In the genomic region with DNA sequence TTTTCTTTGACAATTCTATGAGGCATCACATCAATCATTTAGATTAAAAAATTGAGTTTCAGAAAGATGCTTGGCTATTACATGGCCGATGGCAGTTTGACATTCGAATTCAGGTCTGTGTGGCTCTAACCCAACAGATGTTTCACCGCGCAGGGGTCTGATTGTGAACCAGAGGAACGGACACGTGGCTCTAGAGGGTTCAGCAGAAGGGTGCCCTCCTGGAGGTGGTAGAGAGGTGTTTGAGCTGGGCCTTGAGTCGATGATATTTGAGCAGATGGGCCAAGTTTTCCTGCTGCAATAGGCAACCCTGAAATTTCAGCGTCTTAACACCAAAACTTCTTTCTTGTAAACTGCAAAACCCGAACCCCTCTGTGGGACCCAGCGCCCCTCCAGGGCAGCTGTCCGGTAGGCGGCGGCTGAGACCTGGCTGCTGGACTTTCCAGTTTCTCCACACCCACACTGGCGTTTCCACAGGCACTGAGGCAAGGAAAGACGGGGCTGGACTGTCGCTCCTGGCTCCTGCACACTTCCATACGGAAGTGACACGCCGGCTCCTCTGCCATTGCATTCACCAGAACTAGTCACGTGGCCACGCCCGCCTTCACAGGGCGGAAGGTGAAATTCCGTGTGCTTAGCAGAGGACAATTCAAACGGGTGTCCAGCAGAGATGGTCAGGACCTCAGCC, we compare ENCODE assay signal across 16 cellular contexts. TPM values are rescaled to one million over a fixed set of nuclear protein-coding genes. Genes with fewer than 3 reads are reported as not detected.
A peak's percentile ranks its signal among the peaks of the same experiment; 100 is the strongest.
DNase-seq lines count a peak whose midpoint lies in the region; ATAC-seq and TF ChIP-seq lines count a peak whose summit lies in the region.
"Had no signal": no experiment of that assay in that cellular context is flagged by ENCODE, and none has a peak within 500 bp of the region (broad histone marks: within the 10 kb centered on the region; RNA-seq: fewer than 3 reads in every experiment).

No MANE protein-coding gene starts in this region.

- CTCF ChIA-PET in WTC11 (lab: Charles Lee) = no interaction called here

- H3K27ac Mint-ChIP-seq in activated CD4-positive, alpha-beta T cell treated with anti-CD3 and anti-CD28 coated beads, Interleukin-2, amount 10 ng/mL, durations not matched to agents 24 days and 14 days = no peak overlapping the region
- H3K27ac Mint-ChIP-seq in WTC11 (peak overlapping the region; percentile 35; the same call in 1 of the 2 replicates), neural progenitor cell (peak overlapping the region; percentile 46)
- H3K27ac Mint-ChIP-seq: activated naive CD4-positive, alpha-beta T cell treated with anti-CD3 and anti-CD28 coated beads, Interleukin-2, amount 50 U/mL, for 24 hours had no signal

- H3K4me3 ChIP-seq in neural progenitor cell = no peak overlapping the region

- ATAC-seq in WTC11 (no peak), HG02885 (IDR thresholded peaks at IDR 0.05; ENCODE audit: poor library complexity, unreplicated experiment) (no peak)
- ATAC-seq: sciatic nerve had no signal

- intact Hi-C loops in activated CD4-positive, alpha-beta T cell treated with anti-CD3 and anti-CD28 coated beads, Interleukin-2, amount 10 ng/mL, durations not matched to agents 24 days and 14 days (cut with micrococcal nuclease) = no loop called here

- TF ChIP-seq CTCF in WTC11 (IDR thresholded peaks at IDR 0.05) (no peak), neural progenitor cell (IDR thresholded peaks at IDR 0.05) (no peak)

- no peaks in the 10 kb centered on the region for H3K36me3 ChIP-seq in neural progenitor cell
- H3K36me3 ChIP-seq: neutrophil had no signal

- DNase-seq in activated CD4-positive, alpha-beta T cell treated with anti-CD3 and anti-CD28 coated beads, Interleukin-2, amount 10 ng/mL, durations not matched to agents 24 days and 14 days = peak; percentile 47
- no peak for DNase-seq in activated CD4-positive, alpha-beta T cell treated with anti-CD3 and anti-CD28 coated beads, Interleukin-2, amount 50 U/mL, for 48 hours
- DNase-seq in DMS53 treated with DMSO at 0.1 percent for 48 hours (lab: John Stamatoyannopoulos, UW; ENCODE audit: unreplicated experiment) (peak; percentile 51), WTC11 (ENCODE audit: low spot score) (no peak), neural progenitor cell (ENCODE audit: low spot score) (no peak), dermis blood vessel endothelial cell (no peak), AML-193 (lab: John Stamatoyannopoulos, UW) (no peak)
- DNase-seq: DMS79 treated with DMSO at 0.1 percent for 48 hours; H7; NCI-H2029 treated with DMSO at 0.1 percent for 48 hours; NCI-H526; stimulated activated CD4-positive, alpha-beta T cell treated with anti-CD3 and anti-CD28 coated beads, Interleukin-4, amount 100 ng/mL, for 4 hours had no signal

- H2AFZ ChIP-seq in neural progenitor cell (replicated peaks) = no peak overlapping the region

- H3K4me1 ChIP-seq in neural progenitor cell = no peaks in the 10 kb centered on the region

- H3K36me3 Mint-ChIP-seq in activated CD4-positive, alpha-beta T cell treated with anti-CD3 and anti-CD28 coated beads, Interleukin-2, amount 10 ng/mL, durations not matched to agents 24 days and 14 days (ENCODE audit: low read depth) = no peaks in the 10 kb centered on the region
- H3K36me3 Mint-ChIP-seq in WTC11 (no peaks in the 10 kb centered on the region), neural progenitor cell (peaks cover 3% of the 10 kb centered on the region)
- H3K36me3 Mint-ChIP-seq: activated naive CD4-positive, alpha-beta T cell treated with anti-CD3 and anti-CD28 coated beads, Interleukin-2, amount 50 U/mL, for 24 hours had no signal

- H3K27ac ChIP-seq in neural progenitor cell = no peak overlapping the region
- H3K27ac ChIP-seq: neutrophil had no signal

- no peak overlapping the region for H3K9ac ChIP-seq in neural progenitor cell

- H3K4me1 Mint-ChIP-seq in activated CD4-positive, alpha-beta T cell treated with anti-CD3 and anti-CD28 coated beads, Interleukin-2, amount 10 ng/mL, durations not matched to agents 24 days and 14 days = no peaks in the 10 kb centered on the region
- H3K4me1 Mint-ChIP-seq in WTC11 (peaks cover 30% of the 10 kb centered on the region), neural progenitor cell (peaks cover 16% of the 10 kb centered on the region)
- H3K4me1 Mint-ChIP-seq: activated naive CD4-positive, alpha-beta T cell treated with anti-CD3 and anti-CD28 coated beads, Interleukin-2, amount 50 U/mL, for 24 hours had no signal

- POLR2A ChIA-PET in WTC11 (lab: Charles Lee) = no interaction called here

- H3K27me3 ChIP-seq in neural progenitor cell = no peaks in the 10 kb centered on the region

- no peaks in the 10 kb centered on the region for H4K20me1 ChIP-seq in neural progenitor cell (ENCODE audit: low read depth)

- peaks cover 39% of the 10 kb centered on the region for H3K27me3 Mint-ChIP-seq in activated CD4-positive, alpha-beta T cell treated with anti-CD3 and anti-CD28 coated beads, Interleukin-2, amount 10 ng/mL, durations not matched to agents 24 days and 14 days
- H3K27me3 Mint-ChIP-seq in WTC11 (ENCODE audit: low read depth) = no peaks in the 10 kb centered on the region
- H3K27me3 Mint-ChIP-seq in neural progenitor cell (ENCODE audit: insufficient read depth, low read depth) = peaks cover 3% of the 10 kb centered on the region

- no peaks in the 10 kb centered on the region for H3K79me2 ChIP-seq in neural progenitor cell (ENCODE audit: low read depth)

- H3F3A ChIP-seq in neural progenitor cell (ENCODE audit: low read depth) = no peaks in the 10 kb centered on the region

- H3K9me3 Mint-ChIP-seq in activated CD4-positive, alpha-beta T cell treated with anti-CD3 and anti-CD28 coated beads, Interleukin-2, amount 10 ng/mL, durations not matched to agents 24 days and 14 days = no peaks in the 10 kb centered on the region
- no peaks in the 10 kb centered on the region for H3K9me3 Mint-ChIP-seq in WTC11
- no peaks in the 10 kb centered on the region for H3K9me3 Mint-ChIP-seq in neural progenitor cell
- H3K9me3 Mint-ChIP-seq: activated naive CD4-positive, alpha-beta T cell treated with anti-CD3 and anti-CD28 coated beads, Interleukin-2, amount 50 U/mL, for 24 hours had no signal

- H3K4me2 ChIP-seq in neural progenitor cell = no peak overlapping the region

- no peaks in the 10 kb centered on the region for H3K9me3 ChIP-seq in neural progenitor cell (ENCODE audit: low read depth)
- H3K9me3 ChIP-seq: neutrophil had no signal

- H3K4me3 Mint-ChIP-seq in activated CD4-positive, alpha-beta T cell treated with anti-CD3 and anti-CD28 coated beads, Interleukin-2, amount 10 ng/mL, durations not matched to agents 24 days and 14 days = no peak overlapping the region
- H3K4me3 Mint-ChIP-seq in WTC11 = no peak overlapping the region
- no peak overlapping the region for H3K4me3 Mint-ChIP-seq in neural progenitor cell
- H3K4me3 Mint-ChIP-seq: activated naive CD4-positive, alpha-beta T cell treated with anti-CD3 and anti-CD28 coated beads, Interleukin-2, amount 50 U/mL, for 24 hours had no signal

TF ChIP-seq in WTC11, 78 proteins besides CTCF, POLR2A, EP300 and RAD21 (continues in another document):
- no peak for TF ChIP-seq ZNF423 (CRISPR knock-in tag; IDR thresholded peaks at IDR 0.05)
- no peak for TF ChIP-seq CBFB (CRISPR knock-in tag; IDR thresholded peaks at IDR 0.05; ENCODE audit: low read depth)
- TF ChIP-seq SMAD4 (CRISPR knock-in tag; IDR thresholded peaks at IDR 0.05) = no peak
- no peak for TF ChIP-seq ETV6 (CRISPR knock-in tag; IDR thresholded peaks at IDR 0.05)
- TF ChIP-seq, protein P1, sequence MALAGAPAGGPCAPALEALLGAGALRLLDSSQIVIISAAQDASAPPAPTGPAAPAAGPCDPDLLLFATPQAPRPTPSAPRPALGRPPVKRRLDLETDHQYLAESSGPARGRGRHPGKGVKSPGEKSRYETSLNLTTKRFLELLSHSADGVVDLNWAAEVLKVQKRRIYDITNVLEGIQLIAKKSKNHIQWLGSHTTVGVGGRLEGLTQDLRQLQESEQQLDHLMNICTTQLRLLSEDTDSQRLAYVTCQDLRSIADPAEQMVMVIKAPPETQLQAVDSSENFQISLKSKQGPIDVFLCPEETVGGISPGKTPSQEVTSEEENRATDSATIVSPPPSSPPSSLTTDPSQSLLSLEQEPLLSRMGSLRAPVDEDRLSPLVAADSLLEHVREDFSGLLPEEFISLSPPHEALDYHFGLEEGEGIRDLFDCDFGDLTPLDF (CRISPR knock-in tag; IDR thresholded peaks at IDR 0.05) = no peak
- TF ChIP-seq, protein P2, sequence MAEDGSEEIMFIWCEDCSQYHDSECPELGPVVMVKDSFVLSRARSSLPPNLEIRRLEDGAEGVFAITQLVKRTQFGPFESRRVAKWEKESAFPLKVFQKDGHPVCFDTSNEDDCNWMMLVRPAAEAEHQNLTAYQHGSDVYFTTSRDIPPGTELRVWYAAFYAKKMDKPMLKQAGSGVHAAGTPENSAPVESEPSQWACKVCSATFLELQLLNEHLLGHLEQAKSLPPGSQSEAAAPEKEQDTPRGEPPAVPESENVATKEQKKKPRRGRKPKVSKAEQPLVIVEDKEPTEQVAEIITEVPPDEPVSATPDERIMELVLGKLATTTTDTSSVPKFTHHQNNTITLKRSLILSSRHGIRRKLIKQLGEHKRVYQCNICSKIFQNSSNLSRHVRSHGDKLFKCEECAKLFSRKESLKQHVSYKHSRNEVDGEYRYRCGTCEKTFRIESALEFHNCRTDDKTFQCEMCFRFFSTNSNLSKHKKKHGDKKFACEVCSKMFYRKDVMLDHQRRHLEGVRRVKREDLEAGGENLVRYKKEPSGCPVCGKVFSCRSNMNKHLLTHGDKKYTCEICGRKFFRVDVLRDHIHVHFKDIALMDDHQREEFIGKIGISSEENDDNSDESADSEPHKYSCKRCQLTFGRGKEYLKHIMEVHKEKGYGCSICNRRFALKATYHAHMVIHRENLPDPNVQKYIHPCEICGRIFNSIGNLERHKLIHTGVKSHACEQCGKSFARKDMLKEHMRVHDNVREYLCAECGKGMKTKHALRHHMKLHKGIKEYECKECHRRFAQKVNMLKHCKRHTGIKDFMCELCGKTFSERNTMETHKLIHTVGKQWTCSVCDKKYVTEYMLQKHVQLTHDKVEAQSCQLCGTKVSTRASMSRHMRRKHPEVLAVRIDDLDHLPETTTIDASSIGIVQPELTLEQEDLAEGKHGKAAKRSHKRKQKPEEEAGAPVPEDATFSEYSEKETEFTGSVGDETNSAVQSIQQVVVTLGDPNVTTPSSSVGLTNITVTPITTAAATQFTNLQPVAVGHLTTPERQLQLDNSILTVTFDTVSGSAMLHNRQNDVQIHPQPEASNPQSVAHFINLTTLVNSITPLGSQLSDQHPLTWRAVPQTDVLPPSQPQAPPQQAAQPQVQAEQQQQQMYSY (CRISPR knock-in tag; IDR thresholded peaks at IDR 0.05) = no peak
- TF ChIP-seq, protein P3, sequence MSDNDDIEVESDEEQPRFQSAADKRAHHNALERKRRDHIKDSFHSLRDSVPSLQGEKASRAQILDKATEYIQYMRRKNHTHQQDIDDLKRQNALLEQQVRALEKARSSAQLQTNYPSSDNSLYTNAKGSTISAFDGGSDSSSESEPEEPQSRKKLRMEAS (CRISPR knock-in tag; IDR thresholded peaks at IDR 0.05) = 0 out of 2 replicates have a peak, but pooled peaks have one; percentile 28

RNA-seq across cellular contexts. Expression of a gene that starts 11.3 kb away (rescaled TPM):
- total RNA-seq in activated CD4-positive, alpha-beta T cell treated with anti-CD3 and anti-CD28 coated beads, Interleukin-2, amount 10 ng/mL, durations not matched to agents 24 days and 14 days = 40.8 and 42.2 TPM in 2 replicates
- total RNA-seq in WTC11 (2021) = 181 to 182 TPM (median 182 TPM) in 3 replicates
- 261 and 357 TPM in 2 replicates for total RNA-seq in neural progenitor cell (ENCODE audit: low replicate concordance)
- total RNA-seq in dermis blood vessel endothelial cell = 166 and 169 TPM in 2 replicates

Comparison
In these comparisons a context has a peak if more than half of its experiments do, and no peak if none do; other contexts are left out.
1. DNase-seq: peak in activated CD4-positive, alpha-beta T cell treated with anti-CD3 and anti-CD28 coated beads, Interleukin-2, amount 10 ng/mL, durations not matched to agents 24 days and 14 days (single experiment) and DMS53 treated with DMSO at 0.1 percent for 48 hours (single experiment); none in activated CD4-positive, alpha-beta T cell treated with anti-CD3 and anti-CD28 coated beads, Interleukin-2, amount 50 U/mL, for 48 hours (0 of 2), WTC11 (single experiment), neural progenitor cell (single experiment), dermis blood vessel endothelial cell (single experiment) and AML-193 (0 of 2).